In genomic region chr18:9659499-9660387, GRCh38 we compare ENCODE assay signal across 19 cellular contexts. TPM values are rescaled to one million over a fixed set of nuclear protein-coding genes. Genes with fewer than 3 reads are reported as not detected.
DNase-seq lines count a peak whose midpoint lies in the region; ATAC-seq, FAIRE-seq and TF ChIP-seq lines count a peak whose summit lies in the region.
"Had no signal": no experiment of that assay in that cellular context is flagged by ENCODE, and none has a peak within 500 bp of the region (broad histone marks: within the 10 kb centered on the region; RNA-seq: fewer than 3 reads in every experiment).

No MANE protein-coding gene starts in this region.

- H3K23ac ChIP-seq in mesenchymal stem cell (ENCODE audit: low read length in 2 of 2), result no peak overlapping the region

- H3K9me3 ChIP-seq in PC-3 (ENCODE audit: low read length), result no peaks in the 10 kb centered on the region
- no peaks in the 10 kb centered on the region for H3K9me3 ChIP-seq in mammary epithelial cell (replicated peaks; ENCODE audit: insufficient read depth, low read length)
- H3K9me3 ChIP-seq in mesenchymal stem cell (ENCODE audit: control insufficient read depth, low read length), result no peaks in the 10 kb centered on the region
- H3K9me3 ChIP-seq in upper lobe of right lung, result no peaks in the 10 kb centered on the region
- H3K9me3 ChIP-seq: BLaER1 treated with 17β-estradiol and CSF1 and Interleukin-3, amounts not matched to agents 10 nM and 100 nM; SJCRH30 had no signal

- dilution Hi-C loops in mammary epithelial cell (cut with HindIII; ENCODE audit: low sequenced_read_pairs), result loop anchor here (5.0 kb wide), 2 partner anchors 42 to 53 kb away; no protein-coding TSS in a partner anchor

- H3K18ac ChIP-seq in mesenchymal stem cell (ENCODE audit: low read depth in 1 of 2, low read length in 2 of 2), result no peak overlapping the region

- no peak overlapping the region for H2AFZ ChIP-seq in PC-3 (ENCODE audit: low read length)
- H2AFZ ChIP-seq in mammary epithelial cell (ENCODE audit: low read depth, low read length), result peak overlapping the region; percentile 23
- no peak overlapping the region for H2AFZ ChIP-seq in mesenchymal stem cell (ENCODE audit: low read depth, low read length)

- no peak overlapping the region for H2BK5ac ChIP-seq in mesenchymal stem cell (ENCODE audit: low read depth, low read length, poor library complexity, severe bottlenecking)

- H3K79me2 ChIP-seq in PC-3 (ENCODE audit: low read length) (0 out of 2 replicates have a peak, but pooled peaks cover 3% of the 10 kb centered on the region), mammary epithelial cell (ENCODE audit: insufficient read depth, low read length) (no peaks in the 10 kb centered on the region)

- intact Hi-C loops in PC-3 (cut with micrococcal nuclease) (no loop called here), mammary epithelial cell (cut with micrococcal nuclease) (no loop called here), upper lobe of right lung (cut with DNase I) (no loop called here)

- in situ Hi-C loops in mammary epithelial cell (cut with MboI; ENCODE audit: low sequenced_read_pairs in 2 of 2), result loop anchor here in 1 of 2 donors (5.0 kb wide), 1 partner anchor 42 kb away; no protein-coding TSS in a partner anchor

- POLR2A ChIA-PET in PC-3 (lab: Charles Lee; ENCODE audit: unreplicated experiment), result no interaction called here

- H3K4me3 ChIP-seq in PC-3 (ENCODE audit: low read length) (no peak overlapping the region), mammary epithelial cell (replicated peaks in 1 of 3; ENCODE audit: insufficient read depth in 1 of 3, low read depth in 2 of 3, low read length in 3 of 3) (no peak overlapping the region), mesenchymal stem cell (ENCODE audit: insufficient read depth in 1 of 2, low read depth in 1 of 2, low read length in 2 of 2) (no peak overlapping the region), upper lobe of right lung (no peak overlapping the region)
- H3K4me3 ChIP-seq: BLaER1 treated with 17β-estradiol and CSF1 and Interleukin-3, amounts not matched to agents 10 nM and 100 nM; SJCRH30 had no signal

- H3K27me3 ChIP-seq in PC-3 (ENCODE audit: low read length) (no peaks in the 10 kb centered on the region), mammary epithelial cell (ENCODE audit: insufficient read depth, low read length) (no peaks in the 10 kb centered on the region), mesenchymal stem cell (ENCODE audit: control insufficient read depth in 1 of 2, insufficient read depth in 1 of 2, low read length in 2 of 2) (no peaks in the 10 kb centered on the region), upper lobe of right lung (no peaks in the 10 kb centered on the region)
- H3K27me3 ChIP-seq: BLaER1 treated with 17β-estradiol and CSF1 and Interleukin-3, amounts not matched to agents 10 nM and 100 nM; SJCRH30 had no signal

- CTCF ChIA-PET in PC-3 (lab: Charles Lee) (no interaction called here), mammary epithelial cell (lab: Charles Lee; ENCODE audit: low non-redundant PET) (no interaction called here)

- H3K36me3 ChIP-seq in PC-3 (ENCODE audit: low read depth, low read length) (no peaks in the 10 kb centered on the region), mammary epithelial cell (ENCODE audit: insufficient read depth, low read length) (no peaks in the 10 kb centered on the region), mesenchymal stem cell (ENCODE audit: control insufficient read depth in 1 of 2, insufficient read depth in 2 of 2, low read depth in 1 of 2, low read length in 2 of 2) (no peaks in the 10 kb centered on the region), upper lobe of right lung (no peaks in the 10 kb centered on the region)
- H3K36me3 ChIP-seq: BLaER1 treated with 17β-estradiol and CSF1 and Interleukin-3, amounts not matched to agents 10 nM and 100 nM; SJCRH30 had no signal

- no peak overlapping the region for H2AK5ac ChIP-seq in mesenchymal stem cell (ENCODE audit: low read length, severe bottlenecking)

- ATAC-seq in PC-3 (no peak), upper lobe of right lung (peak; percentile 8)
- ATAC-seq: CD8-positive, alpha-beta T cell had no signal

- TF ChIP-seq CTCF in PC-3 (conservative IDR thresholded peaks at IDR 0.05; ENCODE audit: low read depth, low read length) (no peak), mammary epithelial cell (conservative IDR thresholded peaks at IDR 0.05 in 1 of 2, IDR thresholded peaks at IDR 0.05 in 1 of 2; ENCODE audit: extremely low read depth in 1 of 2, insufficient read depth in 1 of 2, low read depth in 1 of 2, low read length in 2 of 2) (no peak), upper lobe of right lung (IDR thresholded peaks at IDR 0.05) (no peak)

- H2BK12ac ChIP-seq in mesenchymal stem cell (ENCODE audit: low read length in 2 of 2), result no peak overlapping the region

- BruUV-seq in PC-3 (replicated peaks; lab: Mats Ljungman, UMichigan) (no TSS peak), mammary epithelial cell (replicated peaks; lab: Mats Ljungman, UMichigan) (no TSS peak)

- H3K14ac ChIP-seq in mesenchymal stem cell (ENCODE audit: low read length in 2 of 2), result no peak overlapping the region

- no peaks in the 10 kb centered on the region for H3K9me2 ChIP-seq in PC-3 (replicated peaks; ENCODE audit: low read length)

- no peak for TF ChIP-seq POLR2A in H54 (IDR thresholded peaks at IDR 0.05; ENCODE audit: low read depth, low read length)

- H3K9ac ChIP-seq in PC-3 (ENCODE audit: low read length) (peak overlapping the region; percentile 85), mammary epithelial cell (ENCODE audit: insufficient read depth, low read length) (no peak overlapping the region), mesenchymal stem cell (ENCODE audit: low read length) (no peak overlapping the region)
- H3K9ac ChIP-seq: BLaER1 treated with 17β-estradiol and CSF1 and Interleukin-3, amounts not matched to agents 10 nM and 100 nM had no signal

- no peaks in the 10 kb centered on the region for H3K79me1 ChIP-seq in mesenchymal stem cell (replicated peaks; ENCODE audit: low read length, poor library complexity, severe bottlenecking)

- H4K20me1 ChIP-seq in PC-3 (ENCODE audit: low read length), result no peaks in the 10 kb centered on the region
- no peaks in the 10 kb centered on the region for H4K20me1 ChIP-seq in mammary epithelial cell (ENCODE audit: insufficient read depth, low read length)
- H4K20me1 ChIP-seq: BLaER1 treated with 17β-estradiol and CSF1 and Interleukin-3, amounts not matched to agents 10 nM and 100 nM had no signal

- peaks cover 35% of the 10 kb centered on the region for H3K4me1 ChIP-seq in PC-3 (ENCODE audit: insufficient read depth, low read length)
- peaks cover 27% of the 10 kb centered on the region for H3K4me1 ChIP-seq in mammary epithelial cell (ENCODE audit: insufficient read depth, low read length)
- peaks cover 5% of the 10 kb centered on the region for H3K4me1 ChIP-seq in mesenchymal stem cell (ENCODE audit: control insufficient read depth, insufficient read depth, low read depth, low read length)
- no peaks in the 10 kb centered on the region for H3K4me1 ChIP-seq in upper lobe of right lung
- H3K4me1 ChIP-seq: BLaER1 treated with 17β-estradiol and CSF1 and Interleukin-3, amounts not matched to agents 10 nM and 100 nM; SJCRH30 had no signal

- H3F3A ChIP-seq in PC-3 (ENCODE audit: low read length, unreplicated experiment), result peaks cover 15% of the 10 kb centered on the region

- FAIRE-seq in H54 (lab: Jason Lieb, UNC) (no peak), RCC 7860 (lab: Jason Lieb, UNC) (no peak)

- H4K91ac ChIP-seq in mesenchymal stem cell (ENCODE audit: low read length), result no peak overlapping the region

- H3K4me2 ChIP-seq in PC-3 (ENCODE audit: low read length), result peak overlapping the region; percentile 72; the same call in 1 of the 2 replicates
- no peak overlapping the region for H3K4me2 ChIP-seq in mammary epithelial cell (ENCODE audit: insufficient read depth, low read depth, low read length)
- H3K4me2 ChIP-seq in mesenchymal stem cell (ENCODE audit: low read length, poor library complexity, severe bottlenecking), result no peak overlapping the region
- H3K4me2 ChIP-seq: BLaER1 treated with 17β-estradiol and CSF1 and Interleukin-3, amounts not matched to agents 10 nM and 100 nM had no signal

- H3K27ac ChIP-seq in PC-3 (ENCODE audit: low read length) (peak overlapping the region; percentile 100), mammary epithelial cell (ENCODE audit: insufficient read depth, low read depth, low read length) (peak overlapping the region; percentile 98), mesenchymal stem cell (ENCODE audit: low read length, poor library complexity, severe bottlenecking) (no peak overlapping the region), upper lobe of right lung (no peak overlapping the region)
- H3K27ac ChIP-seq: BLaER1 treated with 17β-estradiol and CSF1 and Interleukin-3, amounts not matched to agents 10 nM and 100 nM; SJCRH30 had no signal

- 97% methylated on average over 24 of the region's 24 CpGs for WGBS in mammary epithelial cell (ENCODE audit: low coverage, missing lambda C conversion rate)
- WGBS in mesenchymal stem cell, result 96% methylated on average over 21 of the region's 24 CpGs

- no peak overlapping the region for H2BK120ac ChIP-seq in mesenchymal stem cell (ENCODE audit: low read depth, low read length)

- no peak overlapping the region for H4K8ac ChIP-seq in mesenchymal stem cell (ENCODE audit: low read length)

- H2BK15ac ChIP-seq in mesenchymal stem cell (ENCODE audit: low read depth, poor library complexity, severe bottlenecking), result peak overlapping the region; percentile 88

- DNase-seq in PC-3, result no peak
- no peak for DNase-seq in mammary epithelial cell
- DNase-seq in mesenchymal stem cell, result no peak
- DNase-seq in upper lobe of right lung, result no peak
- no peak for DNase-seq in H54 (ENCODE audit: insufficient read length, low spot score)
- no peak for DNase-seq in RCC 7860 (ENCODE audit: low spot score)
- no peak for DNase-seq in activated gamma-delta T cell treated with Interleukin-2 at 50 U/mL for 16 hours
- DNase-seq: CD8-positive, alpha-beta T cell; DMS79; H9; NCI-H1105 treated with DMSO at 0.1 percent for 48 hours; NCI-H1694; NCI-H2107; NCI-H510A; NCI-H748 treated with DMSO at 0.1 percent for 48 hours; RPMI8226; SJCRH30 had no signal

- no peak overlapping the region for H3K4ac ChIP-seq in mesenchymal stem cell (ENCODE audit: low read depth in 1 of 2, low read length in 2 of 2)

RNA-seq across cellular contexts. Expression of gene PPP4R1, which starts 45.4 kb away (rescaled TPM):
- total RNA-seq in PC-3 (2014; rRNA removed) (154 and 185 TPM in 2 replicates), mammary epithelial cell (100 to 1,000 TPM in 1 of 2 donors, 10 to 100 TPM in 1; 89.7 to 163 TPM), upper lobe of right lung (141 TPM)
- 133 TPM for polyA plus RNA-seq in mammary epithelial cell
- polyA minus RNA-seq in mammary epithelial cell, result 117 TPM
- polyA plus RNA-seq in mesenchymal stem cell (2013, experiment 1 of 2), result 61.2 TPM
- 58.8 TPM for polyA plus RNA-seq in mesenchymal stem cell (2013, experiment 2 of 2)

RNA-seq across cellular contexts. Expression of gene RAB31, which starts 48.4 kb away (rescaled TPM):
- total RNA-seq in PC-3 (2014; rRNA removed) (1.7 and 3.8 TPM in 2 replicates), mammary epithelial cell (10 to 100 TPM; 12.3 to 34.6 TPM), upper lobe of right lung (137 TPM)
- 22.6 TPM for polyA plus RNA-seq in mammary epithelial cell
- 78.6 TPM for polyA minus RNA-seq in mammary epithelial cell
- polyA plus RNA-seq in mesenchymal stem cell (2013, experiment 1 of 2), result 128 TPM
- polyA plus RNA-seq in mesenchymal stem cell (2013, experiment 2 of 2), result 128 TPM
- total RNA-seq: OCI-LY7 had no signal

Comparison
In these comparisons a context has a peak if more than half of its experiments do, and no peak if none do; other contexts are left out.
1. H3K27ac ChIP-seq: peak in PC-3 (single experiment) and mammary epithelial cell (single experiment); none in mesenchymal stem cell (single experiment) and upper lobe of right lung (single experiment).